1 cellular context compared by ENCODE assay signal in genomic region chr12:31118347-31118830, GRCh38.
TF ChIP-seq lines count a peak whose summit lies in the region.

No MANE protein-coding gene starts in this region.

TF ChIP-seq in SK-N-SH treated with all-trans-retinoic acid at 6 μM for 48 hours, 23 proteins besides CTCF, POLR2A, EP300 and RAD21 (continued from another document):
- TF ChIP-seq CSRNP3 (CRISPR knock-in tag; IDR thresholded peaks at IDR 0.05): no peak
- no peak for TF ChIP-seq TCF4 (CRISPR knock-in tag; IDR thresholded peaks at IDR 0.05; ENCODE audit: borderline replicate concordance)
- no peak for TF ChIP-seq OSR1 (CRISPR knock-in tag; IDR thresholded peaks at IDR 0.05)
- no peak for TF ChIP-seq ZC3H10 (CRISPR knock-in tag; IDR thresholded peaks at IDR 0.05)
